ENCODE assay signal across 8 cellular contexts in genomic region chr12:9039397-9039977, GRCh38. TPM values are rescaled to one million over a fixed set of nuclear protein-coding genes. Genes with fewer than 3 reads are reported as not detected.
DNase-seq lines count a peak whose midpoint lies in the region; ATAC-seq, FAIRE-seq and TF ChIP-seq lines count a peak whose summit lies in the region.

No MANE protein-coding gene starts in this region.

- no peaks in the 10 kb centered on the region for H3K9me3 ChIP-seq in keratinocyte (ENCODE audit: control insufficient read depth, low read depth, low read length)

- intact Hi-C loops in MCF 10A (cut with micrococcal nuclease), result loop anchor here (1.0 to 5.0 kb wide), 7 partner anchors 89 to 497 kb away; partner anchors contain the start of genes CLEC4E and PHC1

- H3K9ac ChIP-seq in keratinocyte (ENCODE audit: control insufficient read depth, extremely low read depth, insufficient read depth, low read length), result no peak overlapping the region

- no peak for ATAC-seq in HG02885 (IDR thresholded peaks at IDR 0.05; ENCODE audit: poor library complexity, unreplicated experiment)
- no peak for ATAC-seq in HG03025 (IDR thresholded peaks at IDR 0.05; ENCODE audit: low FRiP score, unreplicated experiment)

- dilution Hi-C loops in keratinocyte (cut with MboI; ENCODE audit: extremely low pct_ligation_motif_present, low sequenced_read_pairs), result no loop called here

- H4K20me1 ChIP-seq in keratinocyte (ENCODE audit: control insufficient read depth, extremely low read depth, insufficient read depth, low read length), result no peaks in the 10 kb centered on the region

- H3K4me1 Mint-ChIP-seq in MCF 10A (ENCODE audit: insufficient read depth, unreplicated experiment), result no peaks in the 10 kb centered on the region

- peak; percentile 64 for DNase-seq in DMS114 treated with DMSO at 0.1 percent for 48 hours (lab: John Stamatoyannopoulos, UW; ENCODE audit: unreplicated experiment)
- peak; percentile 62 for DNase-seq in H7
- DNase-seq in NCI-H460 (ENCODE audit: extremely low read depth, low read depth), result peak; percentile 43
- DNase-seq in MCF 10A (ENCODE audit: unreplicated experiment), result peak; percentile 57
- no peak for DNase-seq in keratinocyte (ENCODE audit: low read depth, low spot score)
- peak; percentile 87 for DNase-seq in superior temporal gyrus (ENCODE audit: extremely low spot score)

- no peak overlapping the region for H2AFZ ChIP-seq in keratinocyte (ENCODE audit: control insufficient read depth, low read length)

- H3K9me3 Mint-ChIP-seq in MCF 10A (ENCODE audit: unreplicated experiment), result no peaks in the 10 kb centered on the region

- CTCF ChIA-PET in MCF 10A (lab: Yijun Ruan, JAX), result interaction anchor here (0.6 to 4.1 kb wide), 27 partner anchors 8 to 1261 kb away, joined by 3 to 41 read pairs (median 4); partner anchors contain the start of genes M6PR and PHC1

- no peaks in the 10 kb centered on the region for H3K79me2 ChIP-seq in keratinocyte (ENCODE audit: control insufficient read depth, insufficient read depth, low read length)

- no TSS peak for BruUV-seq in MCF 10A (replicated peaks; lab: Mats Ljungman, UMichigan)

- H3K27ac ChIP-seq in keratinocyte (ENCODE audit: control insufficient read depth, insufficient read depth, low read length), result no peak overlapping the region

- no peaks in the 10 kb centered on the region for H3K9me1 ChIP-seq in keratinocyte (ENCODE audit: control insufficient read depth, extremely low read depth, insufficient read depth, low read length)

- H3K36me3 ChIP-seq in H7 (replicated peaks; ENCODE audit: control insufficient read depth, insufficient read depth, low read length) (no peaks in the 10 kb centered on the region), keratinocyte (ENCODE audit: control insufficient read depth in 2 of 2, extremely low read depth in 1 of 2, insufficient read depth in 2 of 2, low read length in 2 of 2) (no peaks in the 10 kb centered on the region)

- H3K27me3 Mint-ChIP-seq in MCF 10A (ENCODE audit: insufficient read depth, unreplicated experiment), result no peaks in the 10 kb centered on the region

- POLR2A ChIA-PET in MCF 10A (lab: Yijun Ruan, JAX), result no interaction called here

- H3K4me2 ChIP-seq in keratinocyte (ENCODE audit: control insufficient read depth, extremely low read depth, insufficient read depth, low read depth, low read length), result no peak overlapping the region

- TF ChIP-seq CTCF in MCF 10A (IDR thresholded peaks at IDR 0.05; ENCODE audit: unreplicated experiment), result peak; percentile 78
- TF ChIP-seq CTCF in keratinocyte (optimal IDR thresholded peaks at IDR 0.05 in 1 of 3, IDR thresholded peaks at IDR 0.05 in 1 of 3, conservative IDR thresholded peaks at IDR 0.05 in 1 of 3; ENCODE audit: extremely low read depth in 1 of 3, insufficient read depth in 2 of 3, low read length in 3 of 3), result peak; percentile 30 to 66 (median 46)

- H3K4me1 ChIP-seq in keratinocyte (ENCODE audit: control insufficient read depth, extremely low read depth, insufficient read depth, low read length), result no peaks in the 10 kb centered on the region

- H3K36me3 Mint-ChIP-seq in MCF 10A (ENCODE audit: insufficient read depth, unreplicated experiment), result no peaks in the 10 kb centered on the region

- H3K4me3 ChIP-seq in H7 (ENCODE audit: insufficient read depth, low read depth, low read length) (no peak overlapping the region), keratinocyte (ENCODE audit: control insufficient read depth in 2 of 3, extremely low read depth in 1 of 3, insufficient read depth in 2 of 3, low read depth in 1 of 3, low read length in 3 of 3) (no peak overlapping the region)

- H3K27me3 ChIP-seq in H7 (ENCODE audit: control insufficient read depth, insufficient read depth, low read length), result no peaks in the 10 kb centered on the region
- no peaks in the 10 kb centered on the region for H3K27me3 ChIP-seq in keratinocyte (ENCODE audit: control insufficient read depth, extremely low read depth, insufficient read depth, low read length)

- peak; percentile 76 for FAIRE-seq in keratinocyte (lab: Jason Lieb, UNC)

- no peak overlapping the region for H3K27ac Mint-ChIP-seq in MCF 10A (ENCODE audit: low read depth, unreplicated experiment)

- no peak overlapping the region for H3K4me3 Mint-ChIP-seq in MCF 10A (ENCODE audit: unreplicated experiment)

RNA-seq across cellular contexts. Expression of gene KLRG1, which starts 50.1 kb away (rescaled TPM):
- 3.2 and 3.8 TPM in 2 replicates for total RNA-seq in H7 (2014; rRNA removed; shearing (Covaris generic))
- 0.67 and 0.89 TPM in 2 replicates for total RNA-seq in NCI-H460 (2014; rRNA removed; shearing (Covaris generic))
- polyA plus RNA-seq in NCI-H460 (2014; cell fraction: nucleus; rRNA removed), result 1.5 and 2.4 TPM in 2 replicates
- total RNA-seq in MCF 10A (2022), result 1.7 and 1.9 TPM in 2 replicates
- 0.39 to 0.54 TPM (median 0.40 TPM) in 3 replicates for polyA plus RNA-seq in keratinocyte
- not detected for polyA plus RNA-seq in keratinocyte (2011; ENCODE audit: low read depth)
- polyA plus RNA-seq in keratinocyte (2011; cell fraction: cytosol; rRNA removed), result 0.27 and 0.44 TPM in 2 replicates
- 0.13 and 0.29 TPM in 2 replicates for polyA plus RNA-seq in keratinocyte (2011; cell fraction: nucleus; rRNA removed)
- polyA plus RNA-seq in keratinocyte (2012; ENCODE audit: low replicate concordance), result 0.40 TPM in 1 of 2 replicates, not detected in the other
- 0.35 TPM in 1 of 3 replicates, not detected in the others for polyA minus RNA-seq in keratinocyte
- not detected for polyA minus RNA-seq in keratinocyte (2011; cell fraction: cytosol; rRNA and poly(A)+ RNA removed)
- polyA minus RNA-seq in keratinocyte (2011; cell fraction: nucleus; rRNA and poly(A)+ RNA removed), result 1.2 TPM in 1 of 2 replicates, not detected in the other
